In the genomic region with DNA sequence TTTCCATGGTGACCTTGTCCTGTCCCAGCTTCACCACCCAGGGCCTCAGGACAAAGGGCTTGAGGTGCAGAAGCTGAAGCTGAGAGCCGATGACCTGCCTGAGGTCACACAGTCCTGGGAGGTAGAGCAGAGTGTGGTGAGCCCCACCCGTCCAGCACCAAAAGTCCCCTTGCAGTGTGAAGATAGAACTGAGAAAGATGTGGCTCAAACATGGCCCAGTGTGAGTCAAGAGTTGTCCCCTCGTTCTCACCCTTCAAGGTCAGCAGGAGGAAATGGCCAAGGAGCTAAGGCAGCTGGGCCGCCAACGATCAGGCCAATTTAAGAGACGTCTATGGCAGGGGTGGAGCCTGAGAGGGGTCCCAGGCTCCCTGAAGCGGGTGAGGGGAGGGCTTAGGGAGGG, we compare ENCODE assay signal across 10 cellular contexts.
"Had no signal": no experiment of that assay in that cellular context is flagged by ENCODE, and none has a peak within 500 bp of the region (broad histone marks: within the 10 kb centered on the region; RNA-seq: fewer than 3 reads in every experiment).

No MANE protein-coding gene starts in this region.

- H3K4me3 Mint-ChIP-seq: IgD-negative memory B cell had no signal

- H3K4me2 ChIP-seq: KMS-11 had no signal

- FAIRE-seq: HepG2, HTR-8/SVneo, K562 had no signal

- DNase-seq: IMR-90, Karpas-422, KBM-7, KG1 had no signal

- H3K4me1 Mint-ChIP-seq: IgD-negative memory B cell had no signal

- H3K27ac ChIP-seq: HL-60, KMS-11 had no signal

- H3K4me3 ChIP-seq: K562 had no signal

- H3K36me3 Mint-ChIP-seq: IgD-negative memory B cell had no signal

- H3K9ac ChIP-seq: KMS-11 had no signal
